ENCODE assay signal across 1 cellular context in genomic region chr7:31873816-31874597, GRCh38.
TF ChIP-seq lines count a peak whose summit lies in the region.

No MANE protein-coding gene starts in this region.

TF ChIP-seq in GM12878, 131 proteins besides CTCF, POLR2A, EP300 and RAD21 (continued from another document):
- TF ChIP-seq, protein P1, sequence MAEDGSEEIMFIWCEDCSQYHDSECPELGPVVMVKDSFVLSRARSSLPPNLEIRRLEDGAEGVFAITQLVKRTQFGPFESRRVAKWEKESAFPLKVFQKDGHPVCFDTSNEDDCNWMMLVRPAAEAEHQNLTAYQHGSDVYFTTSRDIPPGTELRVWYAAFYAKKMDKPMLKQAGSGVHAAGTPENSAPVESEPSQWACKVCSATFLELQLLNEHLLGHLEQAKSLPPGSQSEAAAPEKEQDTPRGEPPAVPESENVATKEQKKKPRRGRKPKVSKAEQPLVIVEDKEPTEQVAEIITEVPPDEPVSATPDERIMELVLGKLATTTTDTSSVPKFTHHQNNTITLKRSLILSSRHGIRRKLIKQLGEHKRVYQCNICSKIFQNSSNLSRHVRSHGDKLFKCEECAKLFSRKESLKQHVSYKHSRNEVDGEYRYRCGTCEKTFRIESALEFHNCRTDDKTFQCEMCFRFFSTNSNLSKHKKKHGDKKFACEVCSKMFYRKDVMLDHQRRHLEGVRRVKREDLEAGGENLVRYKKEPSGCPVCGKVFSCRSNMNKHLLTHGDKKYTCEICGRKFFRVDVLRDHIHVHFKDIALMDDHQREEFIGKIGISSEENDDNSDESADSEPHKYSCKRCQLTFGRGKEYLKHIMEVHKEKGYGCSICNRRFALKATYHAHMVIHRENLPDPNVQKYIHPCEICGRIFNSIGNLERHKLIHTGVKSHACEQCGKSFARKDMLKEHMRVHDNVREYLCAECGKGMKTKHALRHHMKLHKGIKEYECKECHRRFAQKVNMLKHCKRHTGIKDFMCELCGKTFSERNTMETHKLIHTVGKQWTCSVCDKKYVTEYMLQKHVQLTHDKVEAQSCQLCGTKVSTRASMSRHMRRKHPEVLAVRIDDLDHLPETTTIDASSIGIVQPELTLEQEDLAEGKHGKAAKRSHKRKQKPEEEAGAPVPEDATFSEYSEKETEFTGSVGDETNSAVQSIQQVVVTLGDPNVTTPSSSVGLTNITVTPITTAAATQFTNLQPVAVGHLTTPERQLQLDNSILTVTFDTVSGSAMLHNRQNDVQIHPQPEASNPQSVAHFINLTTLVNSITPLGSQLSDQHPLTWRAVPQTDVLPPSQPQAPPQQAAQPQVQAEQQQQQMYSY (CRISPR knock-in tag; IDR thresholded peaks at IDR 0.05) = no peak
- no peak for TF ChIP-seq SREBF2 (IDR thresholded peaks at IDR 0.05; ENCODE audit: low read length)
- no peak for TF ChIP-seq ETV6 (conservative IDR thresholded peaks at IDR 0.05 in 1 of 2, IDR thresholded peaks at IDR 0.05 in 1 of 2; ENCODE audit: borderline replicate concordance in 1 of 2, low read depth in 1 of 2)
- no peak for TF ChIP-seq MTA3 (IDR thresholded peaks at IDR 0.05; ENCODE audit: borderline replicate concordance, low read length)
- no peak for TF ChIP-seq ZNF274 (IDR thresholded peaks at IDR 0.05; ENCODE audit: insufficient read depth, insufficient read length)
- no peak for TF ChIP-seq ZZZ3 (IDR thresholded peaks at IDR 0.05; ENCODE audit: control insufficient read depth, insufficient read length, low read depth)
